In genomic region chr1:2459757-2460156, GRCh38 we compare ENCODE assay signal across 1 cellular context.
TF ChIP-seq lines count a peak whose summit lies in the region.

No MANE protein-coding gene starts in this region.

TF ChIP-seq in liver, 16 proteins besides CTCF, POLR2A, EP300 and RAD21 (continued from another document):
- TF ChIP-seq REST (IDR thresholded peaks at IDR 0.05), result peak; percentile 97
- TF ChIP-seq FOXA1 (IDR thresholded peaks at IDR 0.05), result no peak
